In the genomic region with DNA sequence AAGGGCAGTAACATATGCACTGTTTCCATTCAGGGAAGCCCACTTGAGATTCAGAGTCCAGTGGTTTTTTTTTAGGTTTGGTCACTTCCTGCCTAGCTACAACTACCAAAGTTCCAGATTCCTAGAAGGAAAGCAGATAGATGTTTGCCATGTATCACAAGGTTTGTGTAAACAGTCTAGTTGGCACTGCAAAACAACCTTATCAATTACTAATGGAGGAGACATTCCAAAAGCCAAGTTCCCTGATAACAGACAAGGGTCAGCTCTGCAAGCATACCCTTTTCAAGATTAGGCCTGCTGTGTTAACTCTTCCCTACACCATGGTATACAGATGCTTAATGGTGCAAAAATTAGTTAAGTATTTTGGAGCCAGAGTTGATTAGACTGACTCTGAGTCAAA, we compare ENCODE assay signal across 22 cellular contexts.
"Had no signal": no experiment of that assay in that cellular context is flagged by ENCODE, and none has a peak within 500 bp of the region (broad histone marks: within the 10 kb centered on the region; RNA-seq: fewer than 3 reads in every experiment).

No MANE protein-coding gene starts in this region.

- H3K27me3 ChIP-seq: ovary, sigmoid colon, tibial nerve, vagina had no signal

- H3K27ac ChIP-seq: heart left ventricle, left ventricle myocardium inferior, ovary, prostate gland, sigmoid colon, tibial nerve, vagina had no signal

- H3K9me3 ChIP-seq: heart left ventricle, left ventricle myocardium inferior, ovary, prostate gland, sigmoid colon, tibial nerve, vagina had no signal

- H3K4me3 ChIP-seq: heart left ventricle, left ventricle myocardium inferior, ovary, prostate gland, sigmoid colon, smooth muscle cell, tibial nerve, vagina had no signal

- DNase-seq: heart left ventricle; islet precursor cell; left ventricle myocardium inferior; naive thymus-derived CD4-positive, alpha-beta T cell; ovary; posterior cingulate gyrus; retina; right cardiac atrium; sigmoid colon; stimulated activated CD4-positive, alpha-beta T cell treated with anti-CD3 and anti-CD28 coated beads, Interleukin-1b, Interleukin-23, amount 100 ng/mL, for 48 hours; stimulated activated CD4-positive, alpha-beta T cell treated with anti-CD3 and anti-CD28 coated beads, Interleukin-2, amount 100 ng/mL, for 48 hours; stimulated activated CD4-positive, alpha-beta T cell treated with anti-CD3 and anti-CD28 coated beads, Interleukin-4, amount 100 ng/mL, for 4 hours; stimulated activated CD8-positive, alpha-beta memory T cell treated with anti-CD3 and anti-CD28 coated beads, Interleukin-4, amount 100 ng/mL, for 48 hours; stimulated activated naive CD4-positive, alpha-beta T cell treated with Interleukin-2 at 50 U/mL for 16 hours; stimulated activated naive CD8-positive, alpha-beta T cell treated with anti-CD3 and anti-CD28 coated beads, Interleukin-15, amount 100 ng/mL, for 72 hours; substantia nigra had no signal

- H3K36me3 ChIP-seq: heart left ventricle, left ventricle myocardium inferior, ovary, prostate gland, sigmoid colon, tibial nerve, vagina had no signal

- ATAC-seq: heart left ventricle; naive thymus-derived CD4-positive, alpha-beta T cell; natural killer cell treated with Interleukin-12 subunit alpha and Interleukin-12 subunit beta and Interleukin-15 and Interleukin-18, amount 100 ng/mL, for 72 hours; right cardiac atrium; stimulated activated memory B cell treated with anti-CD40 and anti-IgM and Interleukin-4, amounts not matched to agents 10 μg/mL and 1 μg/mL and 100 μg/mL, for 72 hours; stimulated activated naive CD8-positive, alpha-beta T cell treated with anti-CD3 and anti-CD28 coated beads, Interleukin-15, amount 100 ng/mL, for 72 hours had no signal

- H3K4me1 ChIP-seq: heart left ventricle, left ventricle myocardium inferior, prostate gland, sigmoid colon, tibial nerve, vagina had no signal

- H3K4me2 ChIP-seq: smooth muscle cell had no signal
